In genomic region chr17:21429917-21430628, GRCh38 we compare ENCODE assay signal across 6 cellular contexts. TPM values are rescaled to one million over a fixed set of nuclear protein-coding genes. Genes with fewer than 3 reads are reported as not detected.
"Had no signal": no experiment of that assay in that cellular context is flagged by ENCODE, and none has a peak within 500 bp of the region (broad histone marks: within the 10 kb centered on the region; RNA-seq: fewer than 3 reads in every experiment).

No MANE protein-coding gene starts in this region.

RNA-seq across cellular contexts. Expression of gene KCNJ12, which starts 53.9 kb away (rescaled TPM):
- total RNA-seq: activated CD4-positive, alpha-beta T cell treated with anti-CD3 and anti-CD28 coated beads, Interleukin-2, amount 10 ng/mL, durations not matched to agents 24 days and 14 days; activated CD8-positive, alpha-beta T cell treated with anti-CD3 and anti-CD28 coated beads for 36 hours; activated naive CD8-positive, alpha-beta T cell treated with anti-CD3 and anti-CD28 coated beads, Interleukin-2, amount 10 ng/mL, durations not matched to agents 7 days and 5 days; activated T-helper 2 cell treated with anti-CD3 and anti-CD28 coated beads, Interferon-gamma antibody, Interleukin-2, Interleukin-4, amounts not matched to agents 10 μg/mL and 5 μg/mL and 100 μg/mL, durations not matched to agents 14 hours and 24 hours and 36 hours; lung microvascular endothelial cell; T-helper 1 cell treated with Interleukin-12 subunit alpha and Interleukin-12 subunit beta and Interleukin-4 antibody, amounts not matched to agents 30 ng/mL and 1 ng/mL, for 36 hours had no signal
